ENCODE assay signal across 8 cellular contexts in genomic region chr1:3611170-3612019, GRCh38. TPM values are rescaled to one million over a fixed set of nuclear protein-coding genes. Genes with fewer than 3 reads are reported as not detected.
A peak's percentile ranks its signal among the peaks of the same experiment; 100 is the strongest.
DNase-seq lines count a peak whose midpoint lies in the region; ATAC-seq and TF ChIP-seq lines count a peak whose summit lies in the region.

TSS of gene MEGF6 (minus strand) at chr1:3611508. CDS start at chr1:3611268, 240 bp downstream.

- H3K27me3 Mint-ChIP-seq in endodermal cell (ENCODE audit: insufficient read depth), result peaks cover 12% of the 10 kb centered on the region
- peaks cover 18% of the 10 kb centered on the region for H3K27me3 Mint-ChIP-seq in nephron progenitor cell (ENCODE audit: low read depth, poor library complexity)
- peaks cover 9% of the 10 kb centered on the region for H3K27me3 Mint-ChIP-seq in stimulated activated naive CD8-positive, alpha-beta T cell treated with anti-CD3 and anti-CD28 coated beads, Interleukin-15, Interleukin-2, amounts not matched to agents 100 ng/mL and 50 ng/mL, for 24 hours

- H3K36me3 Mint-ChIP-seq in endodermal cell (ENCODE audit: low read depth) (no peaks in the 10 kb centered on the region), nephron progenitor cell (ENCODE audit: low read depth) (no peaks in the 10 kb centered on the region)
- H3K36me3 Mint-ChIP-seq in stimulated activated naive CD8-positive, alpha-beta T cell treated with anti-CD3 and anti-CD28 coated beads, Interleukin-15, Interleukin-2, amounts not matched to agents 100 ng/mL and 50 ng/mL, for 24 hours (ENCODE audit: low read depth), result no peaks in the 10 kb centered on the region

- 2 to 10% methylated on average over 13 to 77 of the region's 87 CpGs for WGBS in endodermal cell (ENCODE audit: insufficient coverage in 1 of 2, insufficient read length in 1 of 2), 2 experiments

- peaks cover 31% of the 10 kb centered on the region for H3K4me1 ChIP-seq in endodermal cell (ENCODE audit: control insufficient read depth, insufficient read depth, low read length)

- H3K9ac ChIP-seq in endodermal cell (ENCODE audit: extremely low read depth, low read length, poor library complexity, severe bottlenecking), result peak within 1 kb of the TSS; percentile 57

- H3K4me3 Mint-ChIP-seq in endodermal cell (peak within 1 kb of the TSS; percentile 73), nephron progenitor cell (peak within 1 kb of the TSS; percentile 85)
- H3K4me3 Mint-ChIP-seq in stimulated activated naive CD8-positive, alpha-beta T cell treated with anti-CD3 and anti-CD28 coated beads, Interleukin-15, Interleukin-2, amounts not matched to agents 100 ng/mL and 50 ng/mL, for 24 hours, result peak within 1 kb of the TSS; percentile 66

- no peaks in the 10 kb centered on the region for H3K9me3 ChIP-seq in endodermal cell (ENCODE audit: control insufficient read depth, low read length)

- TF ChIP-seq CTCF in endodermal cell (conservative IDR thresholded peaks at IDR 0.05) (no peak), nephron progenitor cell (IDR thresholded peaks at IDR 0.05) (no peak)

- H3K4me3 ChIP-seq in endodermal cell (ENCODE audit: low read length), result peak within 1 kb of the TSS; percentile 83

- H3K27me3 ChIP-seq in endodermal cell (ENCODE audit: control insufficient read depth, insufficient read depth, low read length, poor library complexity, severe bottlenecking), result no peaks in the 10 kb centered on the region

- H3K4me1 Mint-ChIP-seq in endodermal cell (peaks cover 37% of the 10 kb centered on the region), nephron progenitor cell (peaks cover 74% of the 10 kb centered on the region)
- H3K4me1 Mint-ChIP-seq in stimulated activated naive CD8-positive, alpha-beta T cell treated with anti-CD3 and anti-CD28 coated beads, Interleukin-15, Interleukin-2, amounts not matched to agents 100 ng/mL and 50 ng/mL, for 24 hours (ENCODE audit: low read depth), result peaks cover 8% of the 10 kb centered on the region

- peak within 1 kb of the TSS; percentile 22 for H3K27ac ChIP-seq in endodermal cell (ENCODE audit: low read depth, low read length)

- H3K27ac Mint-ChIP-seq in endodermal cell (peak within 1 kb of the TSS; percentile 58), nephron progenitor cell (no peak within 1 kb of the TSS)
- H3K27ac Mint-ChIP-seq in stimulated activated naive CD8-positive, alpha-beta T cell treated with anti-CD3 and anti-CD28 coated beads, Interleukin-15, Interleukin-2, amounts not matched to agents 100 ng/mL and 50 ng/mL, for 24 hours, result no peak within 1 kb of the TSS

- H3K9me3 Mint-ChIP-seq in endodermal cell, result no peaks in the 10 kb centered on the region
- no peaks in the 10 kb centered on the region for H3K9me3 Mint-ChIP-seq in nephron progenitor cell
- no peaks in the 10 kb centered on the region for H3K9me3 Mint-ChIP-seq in stimulated activated naive CD8-positive, alpha-beta T cell treated with anti-CD3 and anti-CD28 coated beads, Interleukin-15, Interleukin-2, amounts not matched to agents 100 ng/mL and 50 ng/mL, for 24 hours

- DNase-seq in COLO668 (lab: John Stamatoyannopoulos, UW; ENCODE audit: unreplicated experiment) (peak; percentile 31), NCI-H146 (lab: John Stamatoyannopoulos, UW) (peak; percentile 83), endodermal cell (peak; percentile 100), nephron progenitor cell (peak; percentile 99), NOMO-1 treated with dmso at 0.1 percent for 144 hours (lab: John Stamatoyannopoulos, UW; ENCODE audit: unreplicated experiment) (no peak)
- peak; percentile 85 for DNase-seq in activated CD8-positive, alpha-beta memory T cell treated with anti-CD3 and anti-CD28 coated beads for 24 hours

- no peak for ATAC-seq in GM19395 (IDR thresholded peaks at IDR 0.05; ENCODE audit: unreplicated experiment)

- H3K36me3 ChIP-seq in endodermal cell (ENCODE audit: control insufficient read depth, insufficient read depth, low read length), result no peaks in the 10 kb centered on the region

RNA-seq across cellular contexts. Expression of gene MEGF6, which starts in this region (rescaled TPM):
- total RNA-seq in endodermal cell, result 100 to 1,000 TPM in 1 of 2 donors, 10 to 100 TPM in 1; 83.0 to 103 TPM
- 28.4 TPM for polyA plus RNA-seq in endodermal cell (2013, experiment 1 of 2)
- polyA plus RNA-seq in endodermal cell (2013, experiment 2 of 2), result 20.2 TPM
